8 cellular contexts compared by ENCODE assay signal in the genomic region with DNA sequence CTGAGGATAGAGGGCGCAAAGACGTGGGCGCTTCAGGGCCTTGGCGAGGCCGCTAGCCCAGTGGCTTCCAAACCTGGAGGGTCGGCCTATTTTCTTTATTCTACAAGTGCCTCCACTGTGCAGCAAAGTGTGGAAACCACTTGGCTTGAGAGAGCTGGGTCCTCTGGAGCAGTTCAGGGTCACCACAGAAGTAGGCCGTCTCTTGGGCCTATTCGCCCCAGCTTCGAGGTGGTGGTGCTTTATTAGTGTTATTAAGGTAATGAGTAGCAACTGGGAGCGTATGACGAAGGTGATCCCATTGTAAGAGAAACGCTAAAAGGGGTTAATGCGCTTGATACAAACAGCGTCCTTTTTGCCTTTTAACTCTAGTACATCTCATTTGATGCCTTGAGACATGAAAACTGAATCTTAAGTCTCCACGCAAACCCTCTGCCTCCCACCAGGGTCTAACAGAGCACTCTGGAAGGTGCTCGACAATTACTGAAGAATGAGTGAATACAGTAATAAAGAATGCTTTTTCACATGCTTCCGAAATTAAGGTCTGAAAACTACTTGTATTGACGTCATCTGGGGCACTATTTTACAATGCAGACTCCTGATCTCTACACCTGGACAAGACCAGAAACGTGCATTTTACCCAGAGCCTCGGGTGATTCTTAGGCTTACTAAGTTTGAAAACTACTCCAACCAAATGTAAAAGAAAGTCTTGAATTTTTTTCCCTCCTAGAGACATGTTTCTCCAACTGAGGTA. TPM values are rescaled to one million over a fixed set of nuclear protein-coding genes. Genes with fewer than 3 reads are reported as not detected.
DNase-seq lines count a peak whose midpoint lies in the region; ATAC-seq and TF ChIP-seq lines count a peak whose summit lies in the region.

No MANE protein-coding gene starts in this region.

- no peak overlapping the region for H3K27ac Mint-ChIP-seq in HFFc6

- no peaks in the 10 kb centered on the region for H3K27me3 Mint-ChIP-seq in HFFc6 (ENCODE audit: insufficient read depth)

- H3K36me3 Mint-ChIP-seq in HFFc6 (ENCODE audit: low read depth), result no peaks in the 10 kb centered on the region

- H3K4me1 Mint-ChIP-seq in HFFc6 (ENCODE audit: low read depth), result peaks cover 59% of the 10 kb centered on the region

- no peaks in the 10 kb centered on the region for H3K9me2 ChIP-seq in SU-DHL-6 (replicated peaks; ENCODE audit: insufficient read depth, low read length)

- H4K20me1 ChIP-seq in SU-DHL-6 (ENCODE audit: low read depth, low read length), result no peaks in the 10 kb centered on the region

- no peaks in the 10 kb centered on the region for H3K79me2 ChIP-seq in SU-DHL-6 (ENCODE audit: insufficient read depth, low read length)

- H3K9me3 Mint-ChIP-seq in HFFc6, result no peaks in the 10 kb centered on the region

- TF ChIP-seq CTCF in HFFc6 (IDR thresholded peaks at IDR 0.05) (no peak), SU-DHL-6 (IDR thresholded peaks at IDR 0.05; ENCODE audit: insufficient read depth, low read length, poor library complexity, severe bottlenecking) (no peak), gastroesophageal sphincter (IDR thresholded peaks at IDR 0.05) (no peak), sigmoid colon (IDR thresholded peaks at IDR 0.05) (no peak)

- DNase-seq in ELF-1 (ENCODE audit: low read depth, low spot score) (peak; percentile 41), HFFc6 (no peak), sigmoid colon (no peak), AG08396 (ENCODE audit: low spot score) (no peak), activated gamma-delta T cell (lab: John Stamatoyannopoulos, UW) (no peak), AG08395 (ENCODE audit: low spot score) (no peak)

- H3F3A ChIP-seq in SU-DHL-6 (ENCODE audit: insufficient read depth), result 0 out of 2 replicates have a peak, but pooled peaks cover 9% of the 10 kb centered on the region

- H3K4me3 ChIP-seq in SU-DHL-6 (ENCODE audit: insufficient read depth, low read length, poor library complexity, severe bottlenecking), result peak overlapping the region; percentile 43
- H3K4me3 ChIP-seq in gastroesophageal sphincter, result peak overlapping the region; percentile 87 to 94
- peak overlapping the region; percentile 73 to 91 (median 78) for H3K4me3 ChIP-seq in sigmoid colon

- H3K9me3 ChIP-seq in SU-DHL-6 (ENCODE audit: insufficient read depth, low read length) (no peaks in the 10 kb centered on the region), gastroesophageal sphincter (no peaks in the 10 kb centered on the region), sigmoid colon (no peaks in the 10 kb centered on the region)

- H3K27me3 ChIP-seq in SU-DHL-6 (ENCODE audit: low read length), result no peaks in the 10 kb centered on the region
- no peaks in the 10 kb centered on the region for H3K27me3 ChIP-seq in gastroesophageal sphincter
- no peaks in the 10 kb centered on the region for H3K27me3 ChIP-seq in sigmoid colon

- WGBS in gastroesophageal sphincter (ENCODE audit: low coverage in 1 of 2), 2 donors, result 65 to 70% methylated on average over 9 to 14 of the region's 20 CpGs
- WGBS in sigmoid colon, 2 donors, result 42 to 54% methylated on average over 20 of the region's 20 CpGs

- peak overlapping the region; percentile 42 for H2AFZ ChIP-seq in SU-DHL-6 (ENCODE audit: low read depth, low read length, severe bottlenecking)

- H3K27ac ChIP-seq in SU-DHL-6 (ENCODE audit: low read depth, low read length), result no peak overlapping the region
- peak overlapping the region; percentile 77 to 93 (median 92) for H3K27ac ChIP-seq in gastroesophageal sphincter
- H3K27ac ChIP-seq in sigmoid colon, result peak overlapping the region; percentile 83 to 88 (median 86)

- H3K4me3 Mint-ChIP-seq in HFFc6, result peak overlapping the region; percentile 71

- intact Hi-C loops in sigmoid colon (cut with DNase I), result loop anchor here (2.0 to 5.0 kb wide), 2 partner anchors 69 to 120 kb away; partner anchors contain the start of gene PTPN12

- TF ChIP-seq POLR2A in gastroesophageal sphincter (IDR thresholded peaks at IDR 0.05) (no peak), sigmoid colon (IDR thresholded peaks at IDR 0.05) (no peak)

- no peak for ATAC-seq in gastroesophageal sphincter

- H3K4me1 ChIP-seq in gastroesophageal sphincter, result peaks cover 0 to 25% (median 0%) of the 10 kb centered on the region in 3 donors
- H3K4me1 ChIP-seq in sigmoid colon, result peaks cover 0 to 13% (median 4%) of the 10 kb centered on the region in 4 donors

- no peak for TF ChIP-seq EP300 in gastroesophageal sphincter (IDR thresholded peaks at IDR 0.05)
- TF ChIP-seq EP300 in sigmoid colon (IDR thresholded peaks at IDR 0.05), result no peak

- peak overlapping the region; percentile 51 for H3K4me2 ChIP-seq in SU-DHL-6 (ENCODE audit: low read depth, low read length, poor library complexity, severe bottlenecking)

- no peaks in the 10 kb centered on the region for H3K36me3 ChIP-seq in SU-DHL-6 (ENCODE audit: low read length)
- H3K36me3 ChIP-seq in gastroesophageal sphincter, result no peaks in the 10 kb centered on the region
- H3K36me3 ChIP-seq in sigmoid colon, result no peaks in the 10 kb centered on the region

- peak overlapping the region; percentile 39; the same call in 1 of the 2 replicates for H3K9ac ChIP-seq in SU-DHL-6 (ENCODE audit: low read length)

RNA-seq across cellular contexts. Expression of gene GSAP, which starts 0.6 kb away (rescaled TPM):
- total RNA-seq in HFFc6 (2021; fragmentation: NEBNext Ultra II Directional; extraction: Animal tissue kit (Norgen Biotek cat#: 25700)), result 1 to 10 TPM; 1.4 to 2.8 (median 2.2) TPM
- total RNA-seq in gastroesophageal sphincter (10 to 100 TPM; 12.8 to 23.7 (median 15.5) TPM), sigmoid colon (10 to 100 TPM; 15.1 to 30.2 (median 22.1) TPM)
- 1 to 10 TPM; 3.6 to 9.4 (median 7.4) TPM for polyA plus RNA-seq in sigmoid colon
